In genomic region chr1:69139007-69139406, GRCh38 we compare ENCODE assay signal across 16 cellular contexts.
"Had no signal": no experiment of that assay in that cellular context is flagged by ENCODE, and none has a peak within 500 bp of the region (broad histone marks: within the 10 kb centered on the region; RNA-seq: fewer than 3 reads in every experiment).

No MANE protein-coding gene starts in this region.

- ATAC-seq: activated CD4-positive, alpha-beta T cell treated with anti-CD3 and anti-CD28 coated beads for 36 hours; left lung; natural killer cell treated with Interleukin-12 subunit alpha and Interleukin-12 subunit beta and Interleukin-15 and Interleukin-18, amount 100 ng/mL, for 72 hours; T-helper 17 cell had no signal

- H3K4me3 ChIP-seq: left lung, tibial artery had no signal

- H3K4me1 Mint-ChIP-seq: activated B cell treated with CpG ODN at 0.5 μM for 24 hours; activated CD4-positive, alpha-beta T cell treated with anti-CD3 and anti-CD28 coated beads for 36 hours; activated naive CD8-positive, alpha-beta T cell treated with anti-CD3 and anti-CD28 coated beads for 36 hours; mesothelial cell of epicardium; T-helper 17 cell had no signal

- H3K36me3 ChIP-seq: left lung, neutrophil, tibial artery had no signal

- H3K36me3 Mint-ChIP-seq: activated naive CD8-positive, alpha-beta T cell treated with anti-CD3 and anti-CD28 coated beads for 36 hours; mesothelial cell of epicardium had no signal

- H3K9me3 ChIP-seq: neutrophil had no signal

- H3K4me1 ChIP-seq: left lung, parathyroid adenoma had no signal

- H3K27ac Mint-ChIP-seq: activated B cell treated with CpG ODN at 0.5 μM for 24 hours; activated CD4-positive, alpha-beta T cell treated with anti-CD3 and anti-CD28 coated beads for 36 hours; activated naive CD8-positive, alpha-beta T cell treated with anti-CD3 and anti-CD28 coated beads for 36 hours; mesothelial cell of epicardium; natural killer cell treated with Interleukin-12 subunit alpha and Interleukin-12 subunit beta and Interleukin-15 and Interleukin-18, amount 100 ng/mL, for 72 hours; stimulated activated naive CD8-positive, alpha-beta T cell treated with anti-CD3 and anti-CD28 coated beads, Interleukin-15, Interleukin-2, amounts not matched to agents 100 ng/mL and 50 ng/mL, for 24 hours; T-helper 17 cell had no signal

- H3K4me3 Mint-ChIP-seq: activated B cell treated with CpG ODN at 0.5 μM for 24 hours; activated CD4-positive, alpha-beta T cell treated with anti-CD3 and anti-CD28 coated beads for 36 hours; activated naive CD8-positive, alpha-beta T cell treated with anti-CD3 and anti-CD28 coated beads for 36 hours; mesothelial cell of epicardium; natural killer cell treated with Interleukin-12 subunit alpha and Interleukin-12 subunit beta and Interleukin-15 and Interleukin-18, amount 100 ng/mL, for 72 hours; stimulated activated naive CD8-positive, alpha-beta T cell treated with anti-CD3 and anti-CD28 coated beads, Interleukin-15, Interleukin-2, amounts not matched to agents 100 ng/mL and 50 ng/mL, for 24 hours; T-helper 17 cell had no signal

- H3K27me3 Mint-ChIP-seq: activated B cell treated with CpG ODN at 0.5 μM for 24 hours; activated CD4-positive, alpha-beta T cell treated with anti-CD3 and anti-CD28 coated beads for 36 hours; activated naive CD8-positive, alpha-beta T cell treated with anti-CD3 and anti-CD28 coated beads for 36 hours; natural killer cell treated with Interleukin-12 subunit alpha and Interleukin-12 subunit beta and Interleukin-15 and Interleukin-18, amount 100 ng/mL, for 72 hours; stimulated activated naive CD8-positive, alpha-beta T cell treated with anti-CD3 and anti-CD28 coated beads, Interleukin-15, Interleukin-2, amounts not matched to agents 100 ng/mL and 50 ng/mL, for 24 hours; T-helper 17 cell had no signal

- DNase-seq: activated B cell treated with CpG ODN at 0.5 μM for 24 hours; activated CD4-positive, alpha-beta T cell treated with anti-CD3 and anti-CD28 coated beads for 36 hours; activated CD4-positive, alpha-beta T cell treated with anti-CD3 and anti-CD28 coated beads, Interleukin-2, amount 50 U/mL, for 48 hours; activated naive CD4-positive, alpha-beta T cell treated with Interleukin-2 at 50 U/mL for 16 hours; activated naive CD8-positive, alpha-beta T cell treated with anti-CD3 and anti-CD28 coated beads for 36 hours; activated T-cell treated with anti-CD3 and anti-CD28 coated beads, Interleukin-2, amount 50 U/mL, for 48 hours; cortex of kidney; left lung; SW 1271; T-helper 17 cell had no signal
